In genomic region chr9:131404581-131404980, GRCh38 we compare ENCODE assay signal across 11 cellular contexts. TPM values are rescaled to one million over a fixed set of nuclear protein-coding genes. Genes with fewer than 3 reads are reported as not detected.
DNase-seq lines count a peak whose midpoint lies in the region; TF ChIP-seq lines count a peak whose summit lies in the region.
"Had no signal": no experiment of that assay in that cellular context is flagged by ENCODE, and none has a peak within 500 bp of the region (broad histone marks: within the 10 kb centered on the region; RNA-seq: fewer than 3 reads in every experiment).

No MANE protein-coding gene starts in this region.

- H3K27me3 Mint-ChIP-seq in nephron (ENCODE audit: low read depth): no peaks in the 10 kb centered on the region

- peak overlapping the region; percentile 37 for H3K27ac ChIP-seq in ectodermal cell (ENCODE audit: insufficient read depth, low read depth, low read length, poor library complexity, severe bottlenecking)

- H3K9me3 ChIP-seq in Loucy (ENCODE audit: insufficient read depth, low read depth, low read length): no peaks in the 10 kb centered on the region
- no peaks in the 10 kb centered on the region for H3K9me3 ChIP-seq in ectodermal cell (ENCODE audit: control insufficient read depth, low read length)

- WGBS in ectodermal cell, 2 experiments: 35 to 40% methylated on average over 5 of the region's 5 CpGs

- no peak for TF ChIP-seq CTCF in Loucy (conservative IDR thresholded peaks at IDR 0.05; ENCODE audit: low read length)
- TF ChIP-seq CTCF in nephron (IDR thresholded peaks at IDR 0.05; ENCODE audit: unreplicated experiment in 3 of 3): no peak

- H3K4me3 Mint-ChIP-seq in nephron: peak overlapping the region; percentile 34 to 70 (median 40)

- H3K27me3 ChIP-seq in Loucy (ENCODE audit: insufficient read depth, low read length, poor library complexity, severe bottlenecking) (no peaks in the 10 kb centered on the region), ectodermal cell (ENCODE audit: control insufficient read depth, insufficient read depth, low read length, poor library complexity, severe bottlenecking) (no peaks in the 10 kb centered on the region)

- peak overlapping the region; percentile 39 for H3K4me2 ChIP-seq in Loucy (ENCODE audit: low read depth, low read length, poor library complexity, severe bottlenecking)

- H3K79me2 ChIP-seq in Loucy (ENCODE audit: insufficient read depth, low read length): peaks cover 100% of the 10 kb centered on the region

- peak; percentile 27 for DNase-seq in AG08396 (ENCODE audit: low spot score)
- DNase-seq in stimulated activated CD4-positive, alpha-beta T cell treated with anti-CD3 and anti-CD28 coated beads, Interleukin-15, amount 100 ng/mL, for 24 hours: no peak
- no peak for DNase-seq in cortex of kidney (lab: John Stamatoyannopoulos, UW)
- DNase-seq in iPS-NIHi7 (ENCODE audit: extremely low spot score): no peak
- no peak for DNase-seq in globus pallidus (ENCODE audit: low spot score)
- DNase-seq: DND-41, NCI-H1417 treated with DMSO at 0.1 percent for 48 hours had no signal

- H3K4me3 ChIP-seq in Loucy (ENCODE audit: low read length, poor library complexity, severe bottlenecking) (no peak overlapping the region), ectodermal cell (ENCODE audit: insufficient read depth, low read depth, low read length) (no peak overlapping the region)
- H3K4me3 ChIP-seq: lung had no signal

- peaks cover 98% of the 10 kb centered on the region for H4K20me1 ChIP-seq in Loucy (ENCODE audit: insufficient read depth, low read length, poor library complexity, severe bottlenecking)

- H3K9me3 Mint-ChIP-seq in nephron: no peaks in the 10 kb centered on the region

- peaks cover 18% of the 10 kb centered on the region; the same call in 1 of the 2 replicates for H3K36me3 ChIP-seq in Loucy (ENCODE audit: insufficient read depth, low read length)
- H3K36me3 ChIP-seq in ectodermal cell (ENCODE audit: control insufficient read depth, insufficient read depth, low read length): no peaks in the 10 kb centered on the region

- H3K4me1 ChIP-seq in Loucy (ENCODE audit: insufficient read depth, low read length, poor library complexity, severe bottlenecking): peaks cover 74% of the 10 kb centered on the region
- H3K4me1 ChIP-seq in ectodermal cell (ENCODE audit: control insufficient read depth, insufficient read depth, low read length): peaks cover 73% of the 10 kb centered on the region

- no peak overlapping the region for H2AFZ ChIP-seq in Loucy (ENCODE audit: low read length)

- H3K4me1 Mint-ChIP-seq in nephron: peaks cover 84% of the 10 kb centered on the region

- 0 out of 2 replicates have a peak, but pooled peaks cover 1% of the 10 kb centered on the region for H3F3A ChIP-seq in Loucy (ENCODE audit: low read depth)

- peaks cover 14% of the 10 kb centered on the region for H3K36me3 Mint-ChIP-seq in nephron (ENCODE audit: low read depth)

- H3K9ac ChIP-seq in Loucy (ENCODE audit: low read depth, low read length, poor library complexity, severe bottlenecking): no peak overlapping the region

- no peaks in the 10 kb centered on the region for H3K9me2 ChIP-seq in Loucy (replicated peaks; ENCODE audit: low read depth, low read length)

- peak overlapping the region; percentile 68 to 79 (median 74) for H3K27ac Mint-ChIP-seq in nephron

RNA-seq across cellular contexts. Expression of gene PRRC2B, which starts 10.7 kb away (rescaled TPM):
- polyA plus RNA-seq in ectodermal cell (2013, experiment 1 of 4): 244 TPM
- 300 TPM for polyA plus RNA-seq in ectodermal cell (2013, experiment 2 of 4)
- 170 TPM for polyA plus RNA-seq in ectodermal cell (2013, experiment 3 of 4)
- 212 TPM for polyA plus RNA-seq in ectodermal cell (2013, experiment 4 of 4)
